Comparison of ENCODE assay signal across 8 cellular contexts in genomic region chr2:8525582-8526402, GRCh38.
DNase-seq lines count a peak whose midpoint lies in the region; ATAC-seq and TF ChIP-seq lines count a peak whose summit lies in the region.
"Had no signal": no experiment of that assay in that cellular context is flagged by ENCODE, and none has a peak within 500 bp of the region (broad histone marks: within the 10 kb centered on the region; RNA-seq: fewer than 3 reads in every experiment).

No MANE protein-coding gene starts in this region.

- no peak overlapping the region for H3K4me3 ChIP-seq in psoas muscle

- no peaks in the 10 kb centered on the region for H3K27me3 ChIP-seq in psoas muscle (ENCODE audit: insufficient read depth in 3 of 3, low read length in 2 of 3)

- peaks cover 6% of the 10 kb centered on the region for H3K4me1 ChIP-seq in psoas muscle

- no peak overlapping the region for H3K27ac ChIP-seq in psoas muscle

- peak; percentile 96 for DNase-seq in NCI-H1105 treated with DMSO at 0.1 percent for 48 hours (lab: John Stamatoyannopoulos, UW)
- DNase-seq in UCSD-AML1 (lab: John Stamatoyannopoulos, UW; ENCODE audit: unreplicated experiment), result peak; percentile 86
- DNase-seq in left ventricle myocardium superior, result peak; percentile 86
- DNase-seq in psoas muscle, result peak; percentile 66 to 82
- no peak for DNase-seq in NCI-H446 treated with DMSO at 0.1 percent for 48 hours (lab: John Stamatoyannopoulos, UW)
- DNase-seq: activated T-cell treated with anti-CD3 and anti-CD28 coated beads, Interleukin-2, amount 50 U/mL, for 72 hours had no signal

- intact Hi-C loops in left ventricle myocardium superior (cut with micrococcal nuclease) (no loop called here), psoas muscle (cut with DNase I) (no loop called here)

- WGBS in psoas muscle, 3 donors, result 34 to 36% (median 36%) methylated on average over 14 of the region's 14 CpGs

- H3K9me3 ChIP-seq in psoas muscle, result no peaks in the 10 kb centered on the region

- no peak for TF ChIP-seq CTCF in psoas muscle (IDR thresholded peaks at IDR 0.05)

- H3K36me3 ChIP-seq in psoas muscle (ENCODE audit: insufficient read depth in 1 of 2, low read depth in 1 of 2), result no peaks in the 10 kb centered on the region

- ATAC-seq in GM18861 (IDR thresholded peaks at IDR 0.05; ENCODE audit: unreplicated experiment) (peak; percentile 74), HG02840 (IDR thresholded peaks at IDR 0.05; ENCODE audit: low FRiP score, unreplicated experiment) (peak; percentile 65), left ventricle myocardium superior (peak; percentile 92), psoas muscle (peak; percentile 67 to 84 (median 71))
